In the genomic region with DNA sequence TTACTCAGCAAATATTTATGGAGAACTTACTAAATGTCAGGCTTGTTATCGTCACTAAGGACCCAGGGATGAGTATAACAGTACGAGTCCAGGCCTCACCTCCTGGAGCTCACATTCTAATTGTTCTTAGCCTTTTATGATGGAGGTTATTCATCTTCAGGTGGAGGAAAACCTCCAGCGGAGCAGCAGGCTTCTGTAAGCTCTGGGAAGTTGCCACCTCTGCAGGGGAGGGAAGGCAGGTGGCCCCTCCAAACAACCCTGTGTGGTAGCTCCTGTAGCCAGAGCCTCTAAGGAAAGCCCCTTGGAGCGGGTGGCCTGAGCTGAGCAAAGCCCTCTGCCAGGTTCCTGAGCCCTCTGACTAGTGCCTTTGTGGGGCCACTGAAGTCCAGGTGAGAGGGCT, we compare ENCODE assay signal across 19 cellular contexts.
DNase-seq lines count a peak whose midpoint lies in the region; ATAC-seq and TF ChIP-seq lines count a peak whose summit lies in the region.
"Had no signal": no experiment of that assay in that cellular context is flagged by ENCODE, and none has a peak within 500 bp of the region (broad histone marks: within the 10 kb centered on the region; RNA-seq: fewer than 3 reads in every experiment).

No MANE protein-coding gene starts in this region.

- ATAC-seq in psoas muscle (no peak), heart left ventricle (no peak)
- ATAC-seq in activated CD4-positive, CD25-positive, alpha-beta regulatory T cell treated with anti-CD3 and anti-CD28 coated beads, Interleukin-2, amount 50 U/mL, for 24 hours: no peak

- 90% methylated on average over 4 of the region's 4 CpGs for WGBS in mammary epithelial cell (ENCODE audit: low coverage, missing lambda C conversion rate)
- 89 to 91% (median 90%) methylated on average over 4 of the region's 4 CpGs for WGBS in psoas muscle, 3 donors
- WGBS in heart left ventricle, 4 donors: 72 to 85% (median 80%) methylated on average over 3 to 4 of the region's 4 CpGs

- dilution Hi-C loops in mammary epithelial cell (cut with HindIII; ENCODE audit: low sequenced_read_pairs): no loop called here

- H3K9ac ChIP-seq in mammary epithelial cell (ENCODE audit: insufficient read depth, low read length): no peak overlapping the region

- no peaks in the 10 kb centered on the region for H3K79me2 ChIP-seq in mammary epithelial cell (ENCODE audit: insufficient read depth, low read length)

- no peak overlapping the region for H3K4me3 Mint-ChIP-seq in nephron progenitor cell
- H3K4me3 Mint-ChIP-seq: CD4-positive, alpha-beta T cell; H9 had no signal

- H2AFZ ChIP-seq in mammary epithelial cell (ENCODE audit: low read depth, low read length): no peak overlapping the region

- no TSS peak for BruUV-seq in mammary epithelial cell (replicated peaks; lab: Mats Ljungman, UMichigan)

- H3K9me3 Mint-ChIP-seq in nephron progenitor cell: peaks cover 5% of the 10 kb centered on the region
- H3K9me3 Mint-ChIP-seq: CD4-positive, alpha-beta T cell had no signal

- intact Hi-C loops in breast epithelium (cut with DNase I; ENCODE audit: low total_unique reads) (no loop called here), mammary epithelial cell (cut with micrococcal nuclease) (no loop called here), psoas muscle (cut with DNase I) (no loop called here), heart left ventricle (cut with DNase I) (no loop called here)

- in situ Hi-C loops in mammary epithelial cell (cut with MboI; ENCODE audit: low sequenced_read_pairs in 2 of 2): no loop called here

- H3K27me3 ChIP-seq in breast epithelium (no peaks in the 10 kb centered on the region), mammary epithelial cell (ENCODE audit: insufficient read depth, low read length) (no peaks in the 10 kb centered on the region), psoas muscle (ENCODE audit: insufficient read depth in 3 of 3, low read length in 2 of 3) (no peaks in the 10 kb centered on the region), heart left ventricle (peaks cover 0 to 22% (median 0%) of the 10 kb centered on the region in 9 donors)

- peak overlapping the region; percentile 70 for H3K27ac Mint-ChIP-seq in nephron progenitor cell
- H3K27ac Mint-ChIP-seq: CD4-positive, alpha-beta T cell had no signal

- no peaks in the 10 kb centered on the region for H3K4me1 ChIP-seq in breast epithelium
- peaks cover 48% of the 10 kb centered on the region for H3K4me1 ChIP-seq in mammary epithelial cell (ENCODE audit: insufficient read depth, low read length)
- H3K4me1 ChIP-seq in psoas muscle: peaks cover 18% of the 10 kb centered on the region
- H3K4me1 ChIP-seq in heart left ventricle: no peaks in the 10 kb centered on the region

- no peak overlapping the region for H3K4me2 ChIP-seq in mammary epithelial cell (ENCODE audit: insufficient read depth, low read depth, low read length)
- H3K4me2 ChIP-seq: A549 had no signal

- H3K4me1 Mint-ChIP-seq in nephron progenitor cell: peaks cover 47% of the 10 kb centered on the region

- peaks cover 95% of the 10 kb centered on the region for H3K36me3 Mint-ChIP-seq in nephron progenitor cell (ENCODE audit: low read depth)

- CTCF ChIA-PET in mammary epithelial cell (lab: Charles Lee; ENCODE audit: low non-redundant PET): no interaction called here

- H3K27me3 Mint-ChIP-seq in nephron progenitor cell (ENCODE audit: low read depth, poor library complexity): peaks cover 14% of the 10 kb centered on the region

- H4K20me1 ChIP-seq in mammary epithelial cell (ENCODE audit: insufficient read depth, low read length): no peaks in the 10 kb centered on the region

- DNase-seq in breast epithelium (ENCODE audit: low spot score in 2 of 2): no peak
- DNase-seq in mammary epithelial cell: no peak
- no peak for DNase-seq in nephron progenitor cell
- DNase-seq in psoas muscle: no peak
- DNase-seq in heart left ventricle: no peak
- DNase-seq in NCI-H2196 treated with DMSO at 0.1 percent for 48 hours (lab: John Stamatoyannopoulos, UW; ENCODE audit: unreplicated experiment): no peak
- DNase-seq: AML-193; Caco-2; CD4-positive, alpha-beta T cell; DMS153; DMS79; GDM1; GOT3; H9 had no signal

- H3K9me3 ChIP-seq in breast epithelium (no peaks in the 10 kb centered on the region), mammary epithelial cell (replicated peaks; ENCODE audit: insufficient read depth, low read length) (no peaks in the 10 kb centered on the region), psoas muscle (no peaks in the 10 kb centered on the region), heart left ventricle (no peaks in the 10 kb centered on the region)
- H3K9me3 ChIP-seq: A549, Caco-2 had no signal

- no peaks in the 10 kb centered on the region for H3K36me3 ChIP-seq in breast epithelium
- H3K36me3 ChIP-seq in mammary epithelial cell (ENCODE audit: insufficient read depth, low read length): no peaks in the 10 kb centered on the region
- peaks cover 0 to 5% of the 10 kb centered on the region in 2 donors for H3K36me3 ChIP-seq in psoas muscle (ENCODE audit: insufficient read depth in 1 of 2, low read depth in 1 of 2)
- H3K36me3 ChIP-seq in heart left ventricle: no peaks in the 10 kb centered on the region

- H3K27ac ChIP-seq in breast epithelium: peak overlapping the region; percentile 71 to 73
- no peak overlapping the region for H3K27ac ChIP-seq in mammary epithelial cell (ENCODE audit: insufficient read depth, low read depth, low read length)
- H3K27ac ChIP-seq in psoas muscle: no peak overlapping the region
- no peak overlapping the region for H3K27ac ChIP-seq in heart left ventricle
- H3K27ac ChIP-seq: 22Rv1, C4-2B, HL-60 had no signal

- TF ChIP-seq CTCF in breast epithelium (IDR thresholded peaks at IDR 0.05) (no peak), mammary epithelial cell (conservative IDR thresholded peaks at IDR 0.05 in 1 of 2, IDR thresholded peaks at IDR 0.05 in 1 of 2; ENCODE audit: extremely low read depth in 1 of 2, insufficient read depth in 1 of 2, low read depth in 1 of 2, low read length in 2 of 2) (no peak), nephron progenitor cell (IDR thresholded peaks at IDR 0.05) (no peak), psoas muscle (IDR thresholded peaks at IDR 0.05) (no peak), heart left ventricle (IDR thresholded peaks at IDR 0.05) (no peak)

- H3K4me3 ChIP-seq in breast epithelium: no peak overlapping the region
- H3K4me3 ChIP-seq in mammary epithelial cell (replicated peaks in 1 of 3; ENCODE audit: insufficient read depth in 1 of 3, low read depth in 2 of 3, low read length in 3 of 3): no peak overlapping the region
- peak overlapping the region; percentile 26 for H3K4me3 ChIP-seq in psoas muscle
- H3K4me3 ChIP-seq in heart left ventricle: no peak overlapping the region
- H3K4me3 ChIP-seq: A549 had no signal

- no peak for TF ChIP-seq POLR2A in breast epithelium (IDR thresholded peaks at IDR 0.05)
- TF ChIP-seq POLR2A in heart left ventricle (IDR thresholded peaks at IDR 0.05): no peak

Comparison
In these comparisons a context has a peak if more than half of its experiments do, and no peak if none do; other contexts are left out.
1. H3K27ac ChIP-seq: peak in breast epithelium (2 of 2); none in mammary epithelial cell (single experiment), psoas muscle (single experiment) and heart left ventricle (0 of 12).